In genomic region chr6:145254649-145255401, GRCh38 we compare ENCODE assay signal across 29 cellular contexts.
"Had no signal": no experiment of that assay in that cellular context is flagged by ENCODE, and none has a peak within 500 bp of the region (broad histone marks: within the 10 kb centered on the region; RNA-seq: fewer than 3 reads in every experiment).

No MANE protein-coding gene starts in this region.

- H3K4me3 Mint-ChIP-seq: activated CD4-positive, alpha-beta memory T cell treated with anti-CD3 and anti-CD28 coated beads, Interleukin-2, amount 10 ng/mL, durations not matched to agents 7 days and 5 days; activated CD4-positive, alpha-beta T cell treated with anti-CD3 and anti-CD28 coated beads, Interleukin-2, amount 10 ng/mL, durations not matched to agents 7 days and 5 days; activated naive CD4-positive, alpha-beta T cell treated with anti-CD3 and anti-CD28 coated beads, Interleukin-2, amount 10 ng/mL, durations not matched to agents 7 days and 5 days; activated naive CD8-positive, alpha-beta T cell treated with anti-CD3 and anti-CD28 coated beads, Interleukin-2, amount 10 ng/mL, durations not matched to agents 7 days and 5 days; activated T-cell treated with anti-CD3 and anti-CD28 coated beads, Interleukin-2, amount 50 U/mL, for 24 hours; activated T-cell treated with anti-CD3 and anti-CD28 coated beads, Interleukin-2, amount 50 U/mL, for 72 hours; effector memory CD8-positive, alpha-beta T cell had no signal

- ATAC-seq: activated naive CD4-positive, alpha-beta T cell treated with anti-CD3 and anti-CD28 coated beads, Interleukin-2, amount 50 U/mL, for 72 hours; activated T-cell treated with anti-CD3 and anti-CD28 coated beads, Interleukin-2, amount 50 U/mL, for 72 hours; body of pancreas; effector memory CD8-positive, alpha-beta T cell; gastroesophageal sphincter; heart right ventricle had no signal

- H3K9me3 ChIP-seq: body of pancreas, esophagus squamous epithelium, gastroesophageal sphincter, heart right ventricle had no signal

- DNase-seq: activated CD4-positive, alpha-beta memory T cell treated with anti-CD3 and anti-CD28 coated beads, Interleukin-2, amount 10 ng/mL, durations not matched to agents 7 days and 5 days; activated CD4-positive, alpha-beta T cell treated with anti-CD3 and anti-CD28 coated beads for 1 hour; activated CD4-positive, alpha-beta T cell treated with anti-CD3 and anti-CD28 coated beads for 4 hours; activated CD4-positive, alpha-beta T cell treated with anti-CD3 and anti-CD28 coated beads, Interleukin-2, amount 10 ng/mL, durations not matched to agents 7 days and 5 days; activated CD4-positive, alpha-beta T cell treated with anti-CD3 and anti-CD28 coated beads, Interleukin-2, amount 50 U/mL, for 4 hours; activated CD8-positive, alpha-beta memory T cell treated with anti-CD3 and anti-CD28 coated beads, Interleukin-2, amount 50 U/mL, for 48 hours; activated gamma-delta T cell; activated naive CD4-positive, alpha-beta T cell; activated naive CD4-positive, alpha-beta T cell treated with anti-CD3 and anti-CD28 coated beads, Interleukin-2, amount 10 ng/mL, durations not matched to agents 7 days and 5 days; activated naive CD8-positive, alpha-beta T cell treated with anti-CD3 and anti-CD28 coated beads, Interleukin-2, amount 10 ng/mL, durations not matched to agents 7 days and 5 days; activated T-cell treated with anti-CD3 and anti-CD28 coated beads for 4 hours; activated T-cell treated with anti-CD3 and anti-CD28 coated beads, Interleukin-2, amount 50 U/mL, for 24 hours; activated T-cell treated with anti-CD3 and anti-CD28 coated beads, Interleukin-2, amount 50 U/mL, for 72 hours; amygdala; aorta; body of pancreas; caudate nucleus; cortex of kidney; dermis blood vessel endothelial cell; effector CD4-positive, alpha-beta T cell; effector memory CD8-positive, alpha-beta T cell; esophagus squamous epithelium; foreskin melanocyte; heart right ventricle; T-helper 1 cell; T-helper 2 cell had no signal

- H3K27ac Mint-ChIP-seq: activated CD4-positive, alpha-beta memory T cell treated with anti-CD3 and anti-CD28 coated beads, Interleukin-2, amount 10 ng/mL, durations not matched to agents 7 days and 5 days; activated CD4-positive, alpha-beta T cell treated with anti-CD3 and anti-CD28 coated beads, Interleukin-2, amount 10 ng/mL, durations not matched to agents 7 days and 5 days; activated naive CD4-positive, alpha-beta T cell treated with anti-CD3 and anti-CD28 coated beads, Interleukin-2, amount 10 ng/mL, durations not matched to agents 7 days and 5 days; activated naive CD4-positive, alpha-beta T cell treated with anti-CD3 and anti-CD28 coated beads, Interleukin-2, amount 50 U/mL, for 72 hours; activated naive CD8-positive, alpha-beta T cell treated with anti-CD3 and anti-CD28 coated beads, Interleukin-2, amount 10 ng/mL, durations not matched to agents 7 days and 5 days; activated T-cell treated with anti-CD3 and anti-CD28 coated beads, Interleukin-2, amount 50 U/mL, for 24 hours; activated T-cell treated with anti-CD3 and anti-CD28 coated beads, Interleukin-2, amount 50 U/mL, for 72 hours; effector memory CD8-positive, alpha-beta T cell had no signal

- H3K27ac ChIP-seq: body of pancreas, epithelial cell of prostate, esophagus squamous epithelium, gastroesophageal sphincter, heart right ventricle had no signal

- H3K27me3 Mint-ChIP-seq: activated CD4-positive, alpha-beta memory T cell treated with anti-CD3 and anti-CD28 coated beads, Interleukin-2, amount 10 ng/mL, durations not matched to agents 7 days and 5 days; activated CD4-positive, alpha-beta T cell treated with anti-CD3 and anti-CD28 coated beads, Interleukin-2, amount 10 ng/mL, durations not matched to agents 7 days and 5 days; activated naive CD4-positive, alpha-beta T cell treated with anti-CD3 and anti-CD28 coated beads, Interleukin-2, amount 10 ng/mL, durations not matched to agents 7 days and 5 days; activated naive CD8-positive, alpha-beta T cell treated with anti-CD3 and anti-CD28 coated beads, Interleukin-2, amount 10 ng/mL, durations not matched to agents 7 days and 5 days; activated T-cell treated with anti-CD3 and anti-CD28 coated beads, Interleukin-2, amount 50 U/mL, for 24 hours had no signal

- H3K4me3 ChIP-seq: body of pancreas, esophagus squamous epithelium, gastroesophageal sphincter, heart right ventricle had no signal

- H3K9me3 Mint-ChIP-seq: activated CD4-positive, alpha-beta memory T cell treated with anti-CD3 and anti-CD28 coated beads, Interleukin-2, amount 10 ng/mL, durations not matched to agents 7 days and 5 days; activated CD4-positive, alpha-beta T cell treated with anti-CD3 and anti-CD28 coated beads, Interleukin-2, amount 10 ng/mL, durations not matched to agents 7 days and 5 days; activated naive CD4-positive, alpha-beta T cell treated with anti-CD3 and anti-CD28 coated beads, Interleukin-2, amount 10 ng/mL, durations not matched to agents 7 days and 5 days; activated naive CD4-positive, alpha-beta T cell treated with anti-CD3 and anti-CD28 coated beads, Interleukin-2, amount 50 U/mL, for 72 hours; activated naive CD8-positive, alpha-beta T cell treated with anti-CD3 and anti-CD28 coated beads, Interleukin-2, amount 10 ng/mL, durations not matched to agents 7 days and 5 days; activated T-cell treated with anti-CD3 and anti-CD28 coated beads, Interleukin-2, amount 50 U/mL, for 72 hours; effector memory CD8-positive, alpha-beta T cell had no signal

- H3K4me1 Mint-ChIP-seq: activated CD4-positive, alpha-beta memory T cell treated with anti-CD3 and anti-CD28 coated beads, Interleukin-2, amount 10 ng/mL, durations not matched to agents 7 days and 5 days; activated CD4-positive, alpha-beta T cell treated with anti-CD3 and anti-CD28 coated beads, Interleukin-2, amount 10 ng/mL, durations not matched to agents 7 days and 5 days; activated naive CD4-positive, alpha-beta T cell treated with anti-CD3 and anti-CD28 coated beads, Interleukin-2, amount 10 ng/mL, durations not matched to agents 7 days and 5 days; activated naive CD8-positive, alpha-beta T cell treated with anti-CD3 and anti-CD28 coated beads, Interleukin-2, amount 10 ng/mL, durations not matched to agents 7 days and 5 days had no signal

- H3K36me3 Mint-ChIP-seq: activated naive CD4-positive, alpha-beta T cell treated with anti-CD3 and anti-CD28 coated beads, Interleukin-2, amount 10 ng/mL, durations not matched to agents 7 days and 5 days; activated naive CD4-positive, alpha-beta T cell treated with anti-CD3 and anti-CD28 coated beads, Interleukin-2, amount 50 U/mL, for 72 hours; activated naive CD8-positive, alpha-beta T cell treated with anti-CD3 and anti-CD28 coated beads, Interleukin-2, amount 10 ng/mL, durations not matched to agents 7 days and 5 days had no signal

- H3K27me3 ChIP-seq: body of pancreas, esophagus squamous epithelium, gastroesophageal sphincter, heart right ventricle had no signal

- H3K4me1 ChIP-seq: body of pancreas, esophagus squamous epithelium, gastroesophageal sphincter, heart right ventricle had no signal

- H3K36me3 ChIP-seq: esophagus squamous epithelium, gastroesophageal sphincter, heart right ventricle had no signal
